ENCODE assay signal across 16 cellular contexts in the genomic region with DNA sequence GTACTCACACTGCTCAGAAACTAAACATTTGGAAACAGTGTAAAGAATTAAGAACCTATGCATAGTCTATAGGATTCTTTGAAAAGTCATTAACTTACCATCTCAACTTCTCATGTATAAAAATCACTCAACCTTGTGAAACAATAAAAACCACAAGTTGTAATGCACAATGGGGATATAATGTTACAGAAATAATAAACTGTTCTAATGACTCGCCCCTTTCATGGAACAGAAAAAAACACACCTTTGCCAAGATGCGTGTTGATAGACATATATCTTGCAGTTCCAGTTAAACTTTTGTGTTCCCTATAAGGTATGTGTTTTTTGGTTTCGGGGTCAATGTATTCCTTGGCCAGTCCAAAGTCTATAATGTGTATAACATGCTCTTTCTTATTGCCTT.
"Had no signal": no experiment of that assay in that cellular context is flagged by ENCODE, and none has a peak within 500 bp of the region (broad histone marks: within the 10 kb centered on the region; RNA-seq: fewer than 3 reads in every experiment).

No MANE protein-coding gene starts in this region.

- H3K27ac ChIP-seq: adrenal gland, colonic mucosa, esophagus squamous epithelium, heart left ventricle, lower lobe of right lung, right lobe of liver had no signal

- H3K4me3 ChIP-seq: adrenal gland, colonic mucosa, esophagus squamous epithelium, heart left ventricle, lower lobe of right lung, right lobe of liver had no signal

- H3K9me3 ChIP-seq: adrenal gland, colonic mucosa, esophagus squamous epithelium, heart left ventricle, lower lobe of right lung, right lobe of liver had no signal

- DNase-seq: activated CD4-positive, alpha-beta T cell treated with anti-CD3 and anti-CD28 coated beads, Interleukin-2, amount 50 U/mL, for 1 hour; activated effector memory CD4-positive, alpha-beta T cell treated with anti-CD3 and anti-CD28 coated beads, Interleukin-2, amount 50 U/mL, for 16 hours; activated T-cell treated with anti-CD3 and anti-CD28 coated beads, Interleukin-2, amount 50 U/mL, for 24 hours; adrenal gland; central memory CD4-positive, alpha-beta T cell; colonic mucosa; esophagus squamous epithelium; foreskin melanocyte; heart left ventricle; immature natural killer cell; lower lobe of right lung; midbrain; right lobe of liver; stimulated activated naive CD8-positive, alpha-beta T cell treated with anti-CD3 and anti-CD28 coated beads, Interleukin-15, Interleukin-2, amounts not matched to agents 100 U/mL and 50 U/mL, for 24 hours; T-helper 9 cell had no signal

- H3K4me1 ChIP-seq: lower lobe of right lung had no signal

- ATAC-seq: activated CD4-positive, CD25-positive, alpha-beta regulatory T cell treated with anti-CD3 and anti-CD28 coated beads, Interleukin-2, amount 50 U/mL, for 24 hours; heart left ventricle; lower lobe of right lung; right lobe of liver; stimulated activated naive CD8-positive, alpha-beta T cell treated with anti-CD3 and anti-CD28 coated beads, Interleukin-15, Interleukin-2, amounts not matched to agents 100 U/mL and 50 U/mL, for 24 hours had no signal

- H3K27me3 ChIP-seq: adrenal gland, colonic mucosa, esophagus squamous epithelium, heart left ventricle, right lobe of liver had no signal

- H3K36me3 ChIP-seq: colonic mucosa had no signal
